ENCODE assay signal across 20 cellular contexts in the genomic region with DNA sequence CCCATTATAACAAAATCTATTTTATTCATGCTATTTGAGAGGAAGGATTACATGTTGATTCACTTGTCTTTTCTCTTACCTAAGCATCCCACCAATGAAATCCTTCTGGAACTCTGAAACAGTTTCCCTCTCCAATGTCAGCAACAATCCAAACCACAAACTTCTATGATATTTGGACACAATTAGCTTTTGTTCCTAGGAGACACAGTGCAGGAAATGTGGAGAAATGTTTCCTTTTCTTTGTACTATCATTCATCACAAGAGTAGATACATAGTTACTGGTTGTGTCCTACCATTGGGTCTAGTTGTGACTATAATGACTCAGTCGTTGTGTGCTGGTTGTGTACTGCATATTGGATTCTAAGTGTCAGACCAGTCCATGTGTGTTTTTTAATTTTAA.
DNase-seq lines count a peak whose midpoint lies in the region; ATAC-seq and TF ChIP-seq lines count a peak whose summit lies in the region.
"Had no signal": no experiment of that assay in that cellular context is flagged by ENCODE, and none has a peak within 500 bp of the region (broad histone marks: within the 10 kb centered on the region; RNA-seq: fewer than 3 reads in every experiment).

No MANE protein-coding gene starts in this region.

- H3K27ac ChIP-seq in cardiac muscle cell (peak overlapping the region; percentile 81), heart left ventricle (peak overlapping the region in 1 of 12 donors; percentile 39), mesendoderm (ENCODE audit: low read depth, low read length) (no peak overlapping the region), body of pancreas (no peak overlapping the region)
- H3K27ac ChIP-seq: brain microvascular endothelial cell, upper lobe of right lung had no signal

- no peaks in the 10 kb centered on the region for H3K36me3 ChIP-seq in cardiac muscle cell
- no peaks in the 10 kb centered on the region for H3K36me3 ChIP-seq in heart left ventricle
- H3K36me3 ChIP-seq in mesendoderm (ENCODE audit: control insufficient read depth, insufficient read depth, low read length): no peaks in the 10 kb centered on the region
- no peaks in the 10 kb centered on the region for H3K36me3 ChIP-seq in body of pancreas (replicated peaks in 1 of 2; ENCODE audit: insufficient read depth in 1 of 2, low read depth in 2 of 2)
- H3K36me3 ChIP-seq: brain microvascular endothelial cell, upper lobe of right lung had no signal

- ATAC-seq in heart left ventricle: no peak
- ATAC-seq in body of pancreas: no peak
- ATAC-seq: activated CD8-positive, alpha-beta memory T cell treated with anti-CD3 and anti-CD28 coated beads, Interleukin-2, amount 10 ng/mL, durations not matched to agents 7 days and 5 days; GM12878; upper lobe of right lung had no signal

- H3K4me3 ChIP-seq in cardiac muscle cell (no peak overlapping the region), heart left ventricle (no peak overlapping the region), mesendoderm (ENCODE audit: low read length) (no peak overlapping the region), body of pancreas (no peak overlapping the region)
- H3K4me3 ChIP-seq: GM12878, upper lobe of right lung had no signal

- H3K4me1 ChIP-seq in cardiac muscle cell (ENCODE audit: low read depth) (peaks cover 14% of the 10 kb centered on the region), heart left ventricle (peaks cover 0 to 8% (median 0%) of the 10 kb centered on the region in 12 donors), mesendoderm (ENCODE audit: control insufficient read depth, low read depth, low read length) (no peaks in the 10 kb centered on the region), body of pancreas (no peaks in the 10 kb centered on the region)
- H3K4me1 ChIP-seq: upper lobe of right lung had no signal

- H4K5ac ChIP-seq in mesendoderm (ENCODE audit: low read length): no peak overlapping the region

- TF ChIP-seq POLR2A in heart left ventricle (IDR thresholded peaks at IDR 0.05) (no peak), body of pancreas (IDR thresholded peaks at IDR 0.05) (no peak)

- H3K9me3 ChIP-seq in cardiac muscle cell (ENCODE audit: low read depth) (no peaks in the 10 kb centered on the region), heart left ventricle (no peaks in the 10 kb centered on the region), body of pancreas (no peaks in the 10 kb centered on the region)
- H3K9me3 ChIP-seq: upper lobe of right lung had no signal

- H3K79me1 ChIP-seq in mesendoderm (ENCODE audit: low read length): no peaks in the 10 kb centered on the region

- H2AK5ac ChIP-seq in mesendoderm (ENCODE audit: low read length): no peak overlapping the region

- no peaks in the 10 kb centered on the region for H3K79me2 ChIP-seq in mesendoderm (ENCODE audit: control insufficient read depth, insufficient read depth, low read length)

- H3K23ac ChIP-seq in mesendoderm (ENCODE audit: low read length): no peak overlapping the region

- TF ChIP-seq CTCF in cardiac muscle cell (IDR thresholded peaks at IDR 0.05; ENCODE audit: low read depth, low read length) (no peak), heart left ventricle (IDR thresholded peaks at IDR 0.05) (no peak), body of pancreas (IDR thresholded peaks at IDR 0.05) (no peak)

- H3K56ac ChIP-seq in mesendoderm (ENCODE audit: low read length): no peak overlapping the region

- H4K8ac ChIP-seq in mesendoderm (ENCODE audit: low read depth, low read length): no peak overlapping the region

- H2BK15ac ChIP-seq in mesendoderm (replicated peaks; ENCODE audit: low read depth): no peak overlapping the region

- intact Hi-C loops in heart left ventricle (cut with DNase I): no loop called here
- intact Hi-C loops in body of pancreas (cut with DNase I): no loop called here

- 40 to 67% (median 45%) methylated on average over 1 of the region's 1 CpG for WGBS in heart left ventricle, 4 donors
- WGBS in mesendoderm (ENCODE audit: extremely low coverage, insufficient coverage, low lambda C conversion rate): no CpG with 5 or more reads among the region's 1 CpG
- 30 to 31% methylated on average over 1 of the region's 1 CpG for WGBS in body of pancreas, 2 donors

- H3K4me2 ChIP-seq in mesendoderm (ENCODE audit: low read length): no peak overlapping the region

- H2BK120ac ChIP-seq in mesendoderm (ENCODE audit: low read depth, low read length): no peak overlapping the region

- no peaks in the 10 kb centered on the region for H3K27me3 ChIP-seq in cardiac muscle cell
- no peaks in the 10 kb centered on the region for H3K27me3 ChIP-seq in heart left ventricle
- no peaks in the 10 kb centered on the region for H3K27me3 ChIP-seq in mesendoderm (ENCODE audit: insufficient read depth, low read length, poor library complexity)
- no peaks in the 10 kb centered on the region for H3K27me3 ChIP-seq in body of pancreas
- H3K27me3 ChIP-seq: brain microvascular endothelial cell, upper lobe of right lung had no signal

- no peak overlapping the region for H2BK5ac ChIP-seq in mesendoderm (ENCODE audit: low read length)

- DNase-seq in cardiac muscle cell (ENCODE audit: low read depth in 1 of 2, low spot score in 1 of 2): peak in 1 of 2 donors; percentile 84
- DNase-seq in heart left ventricle: no peak
- peak; percentile 60 for DNase-seq in amniotic epithelial cell (ENCODE audit: low read depth)
- peak; percentile 15 for DNase-seq in iris pigment epithelial cell (ENCODE audit: low read depth)
- no peak for DNase-seq in mesendoderm
- no peak for DNase-seq in activated T-cell treated with anti-CD3 and anti-CD28 coated beads, Interleukin-2, amount 50 U/mL, for 48 hours
- no peak for DNase-seq in body of pancreas
- DNase-seq in EL: no peak
- DNase-seq: activated CD8-positive, alpha-beta memory T cell treated with anti-CD3 and anti-CD28 coated beads, Interleukin-2, amount 10 ng/mL, durations not matched to agents 7 days and 5 days; activated effector memory CD4-positive, alpha-beta T cell treated with anti-CD3 and anti-CD28 coated beads, Interleukin-2, amount 50 U/mL, for 16 hours; brain microvascular endothelial cell; KG1; NCI-H1092 treated with DMSO at 0.1 percent for 48 hours; NCI-H2107; NCI-H69; stimulated activated CD4-positive, alpha-beta T cell treated with anti-CD3 and anti-CD28 coated beads, Interleukin-15, amount 100 ng/mL, for 24 hours; stimulated activated naive CD4-positive, alpha-beta T cell treated with Interleukin-2 at 50 U/mL for 16 hours; T1000; upper lobe of right lung had no signal

- no peak overlapping the region for H3K18ac ChIP-seq in mesendoderm (ENCODE audit: low read length)

- no peak overlapping the region for H3K9ac ChIP-seq in mesendoderm (ENCODE audit: low read length)

- no peak overlapping the region for H3K4ac ChIP-seq in mesendoderm (ENCODE audit: low read depth, low read length)

Comparison
In these comparisons a context has a peak if more than half of its experiments do, and no peak if none do; other contexts are left out.
1. DNase-seq: peak in amniotic epithelial cell (single experiment) and iris pigment epithelial cell (single experiment); none in heart left ventricle (0 of 5), mesendoderm (single experiment), activated T-cell treated with anti-CD3 and anti-CD28 coated beads, Interleukin-2, amount 50 U/mL, for 48 hours (0 of 2), body of pancreas (0 of 4) and EL (single experiment).